Comparison of ENCODE assay signal across 10 cellular contexts in the genomic region with DNA sequence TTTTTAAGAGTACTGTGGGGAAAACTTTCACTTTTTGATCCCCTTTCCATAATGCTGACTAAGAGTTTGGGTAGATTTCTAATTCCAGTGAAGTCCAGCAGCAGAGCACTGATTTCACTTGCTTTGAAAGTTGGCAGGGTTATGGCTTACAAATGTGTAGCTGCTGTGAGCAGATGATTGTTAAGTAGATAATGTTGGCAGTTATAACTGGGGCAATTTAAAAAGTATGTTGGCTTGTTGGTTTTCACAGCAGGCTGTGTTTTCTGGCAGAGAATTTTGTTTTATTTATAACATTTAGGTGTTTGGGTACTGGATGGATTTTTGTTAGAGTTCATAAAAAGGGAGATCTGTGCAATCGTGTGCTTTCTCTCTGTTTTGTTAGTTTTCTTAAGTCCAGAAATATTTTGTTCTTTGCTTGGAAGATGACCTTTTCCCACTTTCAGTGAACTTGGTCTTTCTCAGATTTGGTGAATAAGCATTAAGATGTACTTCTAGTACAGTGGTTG. TPM values are rescaled to one million over a fixed set of nuclear protein-coding genes. Genes with fewer than 3 reads are reported as not detected.
DNase-seq lines count a peak whose midpoint lies in the region; ATAC-seq, FAIRE-seq and TF ChIP-seq lines count a peak whose summit lies in the region.
"Had no signal": no experiment of that assay in that cellular context is flagged by ENCODE, and none has a peak within 500 bp of the region (broad histone marks: within the 10 kb centered on the region; RNA-seq: fewer than 3 reads in every experiment).

No MANE protein-coding gene starts in this region.

- TF ChIP-seq CTCF in WTC11 (IDR thresholded peaks at IDR 0.05), result no peak
- TF ChIP-seq CTCF in left ventricle myocardium inferior (IDR thresholded peaks at IDR 0.05; ENCODE audit: borderline replicate concordance), result no peak
- TF ChIP-seq CTCF in retinal pigment epithelial cell (conservative IDR thresholded peaks at IDR 0.05; ENCODE audit: low read depth, low read length), result no peak

- H3K36me3 ChIP-seq in left ventricle myocardium inferior, result no peaks in the 10 kb centered on the region

- H3K4me1 ChIP-seq in left ventricle myocardium inferior, result peaks cover 72% of the 10 kb centered on the region

- no peak overlapping the region for H3K4me3 Mint-ChIP-seq in WTC11
- H3K4me3 Mint-ChIP-seq in activated naive CD8-positive, alpha-beta T cell treated with anti-CD3 and anti-CD28 coated beads, Interleukin-2, amount 50 U/mL, for 24 hours, result no peak overlapping the region

- H3K27me3 ChIP-seq in left ventricle myocardium inferior (ENCODE audit: low read depth), result no peaks in the 10 kb centered on the region

- H3K27ac ChIP-seq in left ventricle myocardium inferior (replicated peaks), result peak overlapping the region; percentile 27

- H3K27me3 Mint-ChIP-seq in WTC11 (ENCODE audit: low read depth), result no peaks in the 10 kb centered on the region
- H3K27me3 Mint-ChIP-seq in activated naive CD8-positive, alpha-beta T cell treated with anti-CD3 and anti-CD28 coated beads, Interleukin-2, amount 50 U/mL, for 24 hours, result peaks cover 38% of the 10 kb centered on the region

- H3K9me3 ChIP-seq in left ventricle myocardium inferior (replicated peaks), result no peaks in the 10 kb centered on the region

- H3K36me3 Mint-ChIP-seq in WTC11, result no peaks in the 10 kb centered on the region
- H3K36me3 Mint-ChIP-seq in activated naive CD8-positive, alpha-beta T cell treated with anti-CD3 and anti-CD28 coated beads, Interleukin-2, amount 50 U/mL, for 24 hours (ENCODE audit: low read depth), result no peaks in the 10 kb centered on the region

- POLR2A ChIA-PET in WTC11 (lab: Charles Lee), result no interaction called here

- no peaks in the 10 kb centered on the region for H3K9me3 Mint-ChIP-seq in WTC11
- H3K9me3 Mint-ChIP-seq in activated naive CD8-positive, alpha-beta T cell treated with anti-CD3 and anti-CD28 coated beads, Interleukin-2, amount 50 U/mL, for 24 hours, result no peaks in the 10 kb centered on the region

- ATAC-seq in WTC11 (no peak), GM21390 (IDR thresholded peaks at IDR 0.05; ENCODE audit: unreplicated experiment) (no peak)
- no peak for ATAC-seq in activated naive CD8-positive, alpha-beta T cell treated with anti-CD3 and anti-CD28 coated beads, Interleukin-2, amount 50 U/mL, for 24 hours
- ATAC-seq: PC-3 had no signal

- CTCF ChIA-PET in WTC11 (lab: Charles Lee), result no interaction called here

- H3K4me1 Mint-ChIP-seq in WTC11, result peaks cover 86% of the 10 kb centered on the region
- H3K4me1 Mint-ChIP-seq in activated naive CD8-positive, alpha-beta T cell treated with anti-CD3 and anti-CD28 coated beads, Interleukin-2, amount 50 U/mL, for 24 hours, result peaks cover 7% of the 10 kb centered on the region

- FAIRE-seq in GM19239 (lab: Jason Lieb, UNC), result peak; percentile 53

- no peak overlapping the region for H3K4me3 ChIP-seq in left ventricle myocardium inferior
- H3K4me3 ChIP-seq in retinal pigment epithelial cell (ENCODE audit: low read length), result peak overlapping the region; percentile 7

- DNase-seq in GM19239 (ENCODE audit: insufficient read length, low spot score) (no peak), WTC11 (ENCODE audit: low spot score) (no peak), left ventricle myocardium inferior (no peak), retinal pigment epithelial cell (ENCODE audit: low read depth) (peak; percentile 86), NCI-H2196 treated with DMSO at 0.1 percent for 48 hours (lab: John Stamatoyannopoulos, UW; ENCODE audit: unreplicated experiment) (no peak)
- DNase-seq in activated naive CD8-positive, alpha-beta T cell treated with anti-CD3 and anti-CD28 coated beads, Interleukin-2, amount 50 U/mL, for 24 hours, result no peak
- DNase-seq in activated CD4-positive, alpha-beta T cell treated with anti-CD3 and anti-CD28 coated beads for 4 hours, result no peak
- DNase-seq: effector CD8-positive, alpha-beta T cell; PC-3 had no signal

- H3K27ac Mint-ChIP-seq in WTC11, result peak overlapping the region; percentile 95
- no peak overlapping the region for H3K27ac Mint-ChIP-seq in activated naive CD8-positive, alpha-beta T cell treated with anti-CD3 and anti-CD28 coated beads, Interleukin-2, amount 50 U/mL, for 24 hours

- intact Hi-C loops in left ventricle myocardium inferior (cut with micrococcal nuclease), result no loop called here

TF ChIP-seq in WTC11, 78 proteins besides CTCF, POLR2A, EP300 and RAD21 (continues in another document):
- TF ChIP-seq, protein P1, sequence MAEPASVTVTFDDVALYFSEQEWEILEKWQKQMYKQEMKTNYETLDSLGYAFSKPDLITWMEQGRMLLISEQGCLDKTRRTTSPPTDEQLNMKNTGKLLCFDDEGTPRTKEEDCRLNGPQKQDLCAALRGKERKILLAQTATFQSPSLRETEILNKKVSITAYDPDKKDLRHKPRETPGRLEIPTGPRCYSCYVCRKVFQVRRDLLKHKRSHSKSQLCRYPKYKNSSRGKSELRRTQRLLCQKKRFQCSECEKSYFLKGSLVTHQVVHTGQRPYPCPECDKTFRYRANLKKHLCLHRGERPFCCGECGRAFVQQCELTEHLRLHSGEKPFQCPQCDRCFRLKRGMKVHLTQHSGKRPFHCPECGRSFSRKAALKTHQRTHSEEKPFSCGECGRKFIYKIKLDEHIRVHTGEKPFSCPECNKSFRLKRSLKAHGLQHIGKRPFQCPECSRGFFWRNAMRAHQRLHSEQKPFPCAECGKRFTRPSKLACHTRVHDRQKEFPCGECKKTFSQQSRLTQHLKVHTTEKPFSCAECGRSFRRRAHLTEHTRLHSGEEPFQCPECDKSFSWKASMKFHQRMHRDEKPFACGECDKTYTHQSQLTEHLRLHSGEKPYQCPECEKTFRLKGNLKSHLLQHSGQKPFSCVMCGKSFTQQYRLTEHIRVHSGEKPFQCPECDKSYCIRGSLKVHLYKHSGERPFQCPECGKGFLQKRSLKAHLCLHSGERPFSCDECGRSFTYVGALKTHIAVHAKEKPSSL (CRISPR knock-in tag; conservative IDR thresholded peaks at IDR 0.05), result no peak
- TF ChIP-seq, protein P2, sequence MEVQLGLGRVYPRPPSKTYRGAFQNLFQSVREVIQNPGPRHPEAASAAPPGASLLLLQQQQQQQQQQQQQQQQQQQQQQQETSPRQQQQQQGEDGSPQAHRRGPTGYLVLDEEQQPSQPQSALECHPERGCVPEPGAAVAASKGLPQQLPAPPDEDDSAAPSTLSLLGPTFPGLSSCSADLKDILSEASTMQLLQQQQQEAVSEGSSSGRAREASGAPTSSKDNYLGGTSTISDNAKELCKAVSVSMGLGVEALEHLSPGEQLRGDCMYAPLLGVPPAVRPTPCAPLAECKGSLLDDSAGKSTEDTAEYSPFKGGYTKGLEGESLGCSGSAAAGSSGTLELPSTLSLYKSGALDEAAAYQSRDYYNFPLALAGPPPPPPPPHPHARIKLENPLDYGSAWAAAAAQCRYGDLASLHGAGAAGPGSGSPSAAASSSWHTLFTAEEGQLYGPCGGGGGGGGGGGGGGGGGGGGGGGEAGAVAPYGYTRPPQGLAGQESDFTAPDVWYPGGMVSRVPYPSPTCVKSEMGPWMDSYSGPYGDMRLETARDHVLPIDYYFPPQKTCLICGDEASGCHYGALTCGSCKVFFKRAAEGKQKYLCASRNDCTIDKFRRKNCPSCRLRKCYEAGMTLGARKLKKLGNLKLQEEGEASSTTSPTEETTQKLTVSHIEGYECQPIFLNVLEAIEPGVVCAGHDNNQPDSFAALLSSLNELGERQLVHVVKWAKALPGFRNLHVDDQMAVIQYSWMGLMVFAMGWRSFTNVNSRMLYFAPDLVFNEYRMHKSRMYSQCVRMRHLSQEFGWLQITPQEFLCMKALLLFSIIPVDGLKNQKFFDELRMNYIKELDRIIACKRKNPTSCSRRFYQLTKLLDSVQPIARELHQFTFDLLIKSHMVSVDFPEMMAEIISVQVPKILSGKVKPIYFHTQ (CRISPR knock-in tag; IDR thresholded peaks at IDR 0.05), result no peak
- TF ChIP-seq JAZF1 (CRISPR knock-in tag; IDR thresholded peaks at IDR 0.05) (no peak), ZNF423 (CRISPR knock-in tag; IDR thresholded peaks at IDR 0.05) (no peak), NFATC4 (CRISPR knock-in tag; IDR thresholded peaks at IDR 0.05) (no peak)
- TF ChIP-seq, protein P3, sequence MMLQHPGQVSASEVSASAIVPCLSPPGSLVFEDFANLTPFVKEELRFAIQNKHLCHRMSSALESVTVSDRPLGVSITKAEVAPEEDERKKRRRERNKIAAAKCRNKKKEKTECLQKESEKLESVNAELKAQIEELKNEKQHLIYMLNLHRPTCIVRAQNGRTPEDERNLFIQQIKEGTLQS (CRISPR knock-in tag; conservative IDR thresholded peaks at IDR 0.05), result no peak
- TF ChIP-seq, protein P4, sequence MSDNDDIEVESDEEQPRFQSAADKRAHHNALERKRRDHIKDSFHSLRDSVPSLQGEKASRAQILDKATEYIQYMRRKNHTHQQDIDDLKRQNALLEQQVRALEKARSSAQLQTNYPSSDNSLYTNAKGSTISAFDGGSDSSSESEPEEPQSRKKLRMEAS (CRISPR knock-in tag; IDR thresholded peaks at IDR 0.05), result no peak
- TF ChIP-seq, protein P5, sequence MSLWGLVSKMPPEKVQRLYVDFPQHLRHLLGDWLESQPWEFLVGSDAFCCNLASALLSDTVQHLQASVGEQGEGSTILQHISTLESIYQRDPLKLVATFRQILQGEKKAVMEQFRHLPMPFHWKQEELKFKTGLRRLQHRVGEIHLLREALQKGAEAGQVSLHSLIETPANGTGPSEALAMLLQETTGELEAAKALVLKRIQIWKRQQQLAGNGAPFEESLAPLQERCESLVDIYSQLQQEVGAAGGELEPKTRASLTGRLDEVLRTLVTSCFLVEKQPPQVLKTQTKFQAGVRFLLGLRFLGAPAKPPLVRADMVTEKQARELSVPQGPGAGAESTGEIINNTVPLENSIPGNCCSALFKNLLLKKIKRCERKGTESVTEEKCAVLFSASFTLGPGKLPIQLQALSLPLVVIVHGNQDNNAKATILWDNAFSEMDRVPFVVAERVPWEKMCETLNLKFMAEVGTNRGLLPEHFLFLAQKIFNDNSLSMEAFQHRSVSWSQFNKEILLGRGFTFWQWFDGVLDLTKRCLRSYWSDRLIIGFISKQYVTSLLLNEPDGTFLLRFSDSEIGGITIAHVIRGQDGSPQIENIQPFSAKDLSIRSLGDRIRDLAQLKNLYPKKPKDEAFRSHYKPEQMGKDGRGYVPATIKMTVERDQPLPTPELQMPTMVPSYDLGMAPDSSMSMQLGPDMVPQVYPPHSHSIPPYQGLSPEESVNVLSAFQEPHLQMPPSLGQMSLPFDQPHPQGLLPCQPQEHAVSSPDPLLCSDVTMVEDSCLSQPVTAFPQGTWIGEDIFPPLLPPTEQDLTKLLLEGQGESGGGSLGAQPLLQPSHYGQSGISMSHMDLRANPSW (CRISPR knock-in tag; conservative IDR thresholded peaks at IDR 0.05; ENCODE audit: low read depth), result no peak

RNA-seq across cellular contexts. Expression of a gene that starts 31.4 kb away (rescaled TPM):
- 181 to 182 TPM (median 182 TPM) in 3 replicates for total RNA-seq in WTC11 (2021)
- total RNA-seq in left ventricle myocardium inferior, result 54.9 TPM
